40 cellular contexts compared by ENCODE assay signal in genomic region chr2:82109418-82109817, GRCh38.
"Had no signal": no experiment of that assay in that cellular context is flagged by ENCODE, and none has a peak within 500 bp of the region (broad histone marks: within the 10 kb centered on the region; RNA-seq: fewer than 3 reads in every experiment).

No MANE protein-coding gene starts in this region.

- DNase-seq: activated effector memory CD4-positive, alpha-beta T cell treated with anti-CD3 and anti-CD28 coated beads, Interleukin-2, amount 50 U/mL, for 16 hours; activated effector memory CD4-positive, alpha-beta T cell treated with Interleukin-2 at 50 U/mL for 16 hours; activated gamma-delta T cell; activated gamma-delta T cell treated with Interleukin-2 at 50 U/mL for 16 hours; activated naive CD4-positive, alpha-beta T cell; activated naive CD4-positive, alpha-beta T cell treated with anti-CD3 and anti-CD28 coated beads for 36 hours; activated naive CD4-positive, alpha-beta T cell treated with anti-CD3 and anti-CD28 coated beads, Interleukin-2, amount 10 ng/mL, durations not matched to agents 7 days and 5 days; activated naive CD4-positive, alpha-beta T cell treated with anti-CD3 and anti-CD28 coated beads, Interleukin-2, amount 50 U/mL, for 16 hours; activated naive CD4-positive, alpha-beta T cell treated with Interleukin-2 at 50 U/mL for 16 hours; activated naive CD8-positive, alpha-beta T cell treated with anti-CD3 and anti-CD28 coated beads for 36 hours; activated naive CD8-positive, alpha-beta T cell treated with anti-CD3 and anti-CD28 coated beads, Interleukin-2, amount 10 ng/mL, durations not matched to agents 7 days and 5 days; activated naive CD8-positive, alpha-beta T cell treated with anti-CD3 and anti-CD28 coated beads, Interleukin-2, amount 50 U/mL, for 24 hours; activated T-cell treated with anti-CD3 and anti-CD28 coated beads, Interleukin-2, amount 50 U/mL, for 24 hours; activated T-cell treated with anti-CD3 and anti-CD28 coated beads, Interleukin-2, amount 50 U/mL, for 4 hours; activated T-cell treated with anti-CD3 and anti-CD28 coated beads, Interleukin-2, amount 50 U/mL, for 48 hours; activated T-cell treated with anti-CD3 and anti-CD28 coated beads, Interleukin-2, amount 50 U/mL, for 72 hours; adrenal gland; amniotic stem cell; amygdala; anterior cingulate cortex; aorta; body of pancreas; brain microvascular endothelial cell; caudate nucleus; central memory CD4-positive, alpha-beta T cell; cerebellar nuclear complex had no signal

- H3K4me3 Mint-ChIP-seq: activated naive CD4-positive, alpha-beta T cell treated with anti-CD3 and anti-CD28 coated beads for 36 hours; activated naive CD4-positive, alpha-beta T cell treated with anti-CD3 and anti-CD28 coated beads, Interleukin-2, amount 10 ng/mL, durations not matched to agents 7 days and 5 days; activated naive CD4-positive, alpha-beta T cell treated with anti-CD3 and anti-CD28 coated beads, Interleukin-2, amount 50 U/mL, for 24 hours; activated naive CD8-positive, alpha-beta T cell; activated naive CD8-positive, alpha-beta T cell treated with anti-CD3 and anti-CD28 coated beads for 36 hours; activated naive CD8-positive, alpha-beta T cell treated with anti-CD3 and anti-CD28 coated beads, Interleukin-2, amount 10 ng/mL, durations not matched to agents 7 days and 5 days; activated naive CD8-positive, alpha-beta T cell treated with anti-CD3 and anti-CD28 coated beads, Interleukin-2, amount 50 U/mL, for 24 hours; activated T-cell treated with anti-CD3 and anti-CD28 coated beads, Interleukin-2, amount 50 U/mL, for 24 hours; activated T-cell treated with anti-CD3 and anti-CD28 coated beads, Interleukin-2, amount 50 U/mL, for 4 hours; activated T-cell treated with anti-CD3 and anti-CD28 coated beads, Interleukin-2, amount 50 U/mL, for 72 hours; activated T-helper 1 cell treated with anti-CD3 and anti-CD28 coated beads, Interleukin-12 subunit alpha, Interleukin-12 subunit beta, Interleukin-2, Interleukin-4 antibody, amounts not matched to agents 30 ng/mL and 10 ng/mL and 1 ng/mL, durations not matched to agents 14 hours and 24 hours and 36 hours; activated T-helper 17 cell treated with anti-CD3 and anti-CD28 coated beads, Interleukin-2, amount 50 U/mL, for 72 hours; brain; central memory CD8-positive, alpha-beta T cell had no signal

- FAIRE-seq: astrocyte, bronchial epithelial cell, colon had no signal

- H3K4me1 ChIP-seq: adrenal gland, ascending aorta, body of pancreas, breast epithelium had no signal

- H3K36me3 Mint-ChIP-seq: activated naive CD4-positive, alpha-beta T cell treated with anti-CD3 and anti-CD28 coated beads, Interleukin-2, amount 10 ng/mL, durations not matched to agents 7 days and 5 days; activated naive CD4-positive, alpha-beta T cell treated with anti-CD3 and anti-CD28 coated beads, Interleukin-2, amount 50 U/mL, for 24 hours; activated naive CD8-positive, alpha-beta T cell; activated naive CD8-positive, alpha-beta T cell treated with anti-CD3 and anti-CD28 coated beads for 36 hours; activated naive CD8-positive, alpha-beta T cell treated with anti-CD3 and anti-CD28 coated beads, Interleukin-2, amount 10 ng/mL, durations not matched to agents 7 days and 5 days; brain had no signal

- H3K36me3 ChIP-seq: adrenal gland, ascending aorta, brain microvascular endothelial cell, breast epithelium, cardiac muscle cell had no signal

- H3K27me3 ChIP-seq: adrenal gland, ascending aorta, body of pancreas, brain microvascular endothelial cell, breast epithelium had no signal

- ATAC-seq: activated naive CD4-positive, alpha-beta T cell treated with anti-CD3 and anti-CD28 coated beads, Interleukin-2, amount 50 U/mL, for 72 hours; activated naive CD8-positive, alpha-beta T cell treated with anti-CD3 and anti-CD28 coated beads, Interleukin-2, amount 50 U/mL, for 24 hours; activated T-cell treated with anti-CD3 and anti-CD28 coated beads, Interleukin-2, amount 50 U/mL, for 4 hours; activated T-cell treated with anti-CD3 and anti-CD28 coated beads, Interleukin-2, amount 50 U/mL, for 72 hours; activated T-helper 17 cell treated with anti-CD3 and anti-CD28 coated beads, Interleukin-2, amount 50 U/mL, for 72 hours; body of pancreas had no signal

- H3K4me3 ChIP-seq: adrenal gland, ascending aorta, body of pancreas, breast epithelium, cardiac muscle cell had no signal

- H3K4me1 Mint-ChIP-seq: activated naive CD4-positive, alpha-beta T cell treated with anti-CD3 and anti-CD28 coated beads, Interleukin-2, amount 10 ng/mL, durations not matched to agents 7 days and 5 days; activated naive CD4-positive, alpha-beta T cell treated with anti-CD3 and anti-CD28 coated beads, Interleukin-2, amount 50 U/mL, for 24 hours; activated naive CD8-positive, alpha-beta T cell treated with anti-CD3 and anti-CD28 coated beads for 36 hours; activated naive CD8-positive, alpha-beta T cell treated with anti-CD3 and anti-CD28 coated beads, Interleukin-2, amount 10 ng/mL, durations not matched to agents 7 days and 5 days; activated naive CD8-positive, alpha-beta T cell treated with anti-CD3 and anti-CD28 coated beads, Interleukin-2, amount 50 U/mL, for 24 hours; activated T-helper 17 cell treated with anti-CD3 and anti-CD28 coated beads, Interleukin-2, amount 50 U/mL, for 72 hours; brain; central memory CD8-positive, alpha-beta T cell had no signal

- H3K27ac Mint-ChIP-seq: activated naive CD4-positive, alpha-beta T cell treated with anti-CD3 and anti-CD28 coated beads for 36 hours; activated naive CD4-positive, alpha-beta T cell treated with anti-CD3 and anti-CD28 coated beads, Interleukin-2, amount 10 ng/mL, durations not matched to agents 7 days and 5 days; activated naive CD4-positive, alpha-beta T cell treated with anti-CD3 and anti-CD28 coated beads, Interleukin-2, amount 50 U/mL, for 24 hours; activated naive CD4-positive, alpha-beta T cell treated with anti-CD3 and anti-CD28 coated beads, Interleukin-2, amount 50 U/mL, for 72 hours; activated naive CD8-positive, alpha-beta T cell; activated naive CD8-positive, alpha-beta T cell treated with anti-CD3 and anti-CD28 coated beads for 36 hours; activated naive CD8-positive, alpha-beta T cell treated with anti-CD3 and anti-CD28 coated beads, Interleukin-2, amount 10 ng/mL, durations not matched to agents 7 days and 5 days; activated naive CD8-positive, alpha-beta T cell treated with anti-CD3 and anti-CD28 coated beads, Interleukin-2, amount 50 U/mL, for 24 hours; activated T-cell treated with anti-CD3 and anti-CD28 coated beads, Interleukin-2, amount 50 U/mL, for 24 hours; activated T-cell treated with anti-CD3 and anti-CD28 coated beads, Interleukin-2, amount 50 U/mL, for 72 hours; activated T-helper 1 cell treated with anti-CD3 and anti-CD28 coated beads, Interleukin-12 subunit alpha, Interleukin-12 subunit beta, Interleukin-2, Interleukin-4 antibody, amounts not matched to agents 30 ng/mL and 10 ng/mL and 1 ng/mL, durations not matched to agents 14 hours and 24 hours and 36 hours; activated T-helper 17 cell treated with anti-CD3 and anti-CD28 coated beads, Interleukin-2, amount 50 U/mL, for 72 hours; activated T-helper 2 cell treated with anti-CD3 and anti-CD28 coated beads, Interferon-gamma antibody, Interleukin-2, Interleukin-4, amounts not matched to agents 10 μg/mL and 5 μg/mL and 100 μg/mL, durations not matched to agents 14 hours and 24 hours and 36 hours; brain had no signal

- H3K27ac ChIP-seq: adrenal gland, ascending aorta, body of pancreas, brain microvascular endothelial cell, breast epithelium, cardiac muscle cell had no signal

- H3K27me3 Mint-ChIP-seq: activated naive CD4-positive, alpha-beta T cell treated with anti-CD3 and anti-CD28 coated beads, Interleukin-2, amount 10 ng/mL, durations not matched to agents 7 days and 5 days; activated naive CD4-positive, alpha-beta T cell treated with anti-CD3 and anti-CD28 coated beads, Interleukin-2, amount 50 U/mL, for 24 hours; activated naive CD8-positive, alpha-beta T cell; activated naive CD8-positive, alpha-beta T cell treated with anti-CD3 and anti-CD28 coated beads for 36 hours; activated naive CD8-positive, alpha-beta T cell treated with anti-CD3 and anti-CD28 coated beads, Interleukin-2, amount 10 ng/mL, durations not matched to agents 7 days and 5 days; activated naive CD8-positive, alpha-beta T cell treated with anti-CD3 and anti-CD28 coated beads, Interleukin-2, amount 50 U/mL, for 24 hours; activated T-cell treated with anti-CD3 and anti-CD28 coated beads, Interleukin-2, amount 50 U/mL, for 24 hours; activated T-helper 17 cell treated with anti-CD3 and anti-CD28 coated beads, Interleukin-2, amount 50 U/mL, for 72 hours; central memory CD8-positive, alpha-beta T cell had no signal

- H3K9me3 ChIP-seq: adrenal gland, ascending aorta, body of pancreas had no signal
